In the genomic region with DNA sequence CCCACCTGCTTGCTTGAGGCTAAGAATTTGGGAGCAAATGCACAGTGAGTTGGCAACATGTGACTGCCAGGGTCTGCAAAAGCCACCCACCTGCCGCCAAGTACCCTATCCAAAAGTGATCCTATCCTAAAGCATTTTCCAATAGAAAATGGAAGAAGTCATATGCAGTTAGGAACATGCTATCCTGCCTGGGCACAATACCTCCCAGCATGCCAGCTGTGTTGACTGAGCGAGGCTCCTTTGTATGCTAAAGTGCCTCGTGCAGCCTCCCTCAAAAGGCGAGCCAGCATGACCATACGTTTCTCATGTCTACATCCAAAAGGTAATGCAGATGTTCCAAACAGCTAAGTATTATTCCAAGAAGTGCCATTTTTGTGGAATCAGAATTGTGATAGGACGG, we compare ENCODE assay signal across 10 cellular contexts. TPM values are rescaled to one million over a fixed set of nuclear protein-coding genes. Genes with fewer than 3 reads are reported as not detected.
DNase-seq lines count a peak whose midpoint lies in the region; TF ChIP-seq lines count a peak whose summit lies in the region.
"Had no signal": no experiment of that assay in that cellular context is flagged by ENCODE, and none has a peak within 500 bp of the region (broad histone marks: within the 10 kb centered on the region; RNA-seq: fewer than 3 reads in every experiment).

No MANE protein-coding gene starts in this region.

- H3K27me3 Mint-ChIP-seq in endothelial cell (ENCODE audit: unreplicated experiment): peaks cover 2% of the 10 kb centered on the region

- H3K36me3 ChIP-seq in rectal smooth muscle tissue (ENCODE audit: control insufficient read depth, insufficient read depth, low read length): no peaks in the 10 kb centered on the region

- no peaks in the 10 kb centered on the region for H3K36me3 Mint-ChIP-seq in endothelial cell (ENCODE audit: low read depth, unreplicated experiment)

- peak overlapping the region; percentile 39 for H3K27ac Mint-ChIP-seq in endothelial cell (ENCODE audit: unreplicated experiment)

- H3K27ac ChIP-seq in rectal smooth muscle tissue (ENCODE audit: low read depth, low read length): peak overlapping the region; percentile 77

- TF ChIP-seq CTCF in endothelial cell (IDR thresholded peaks at IDR 0.05; ENCODE audit: unreplicated experiment): no peak

- peaks cover 17% of the 10 kb centered on the region for H3K4me1 Mint-ChIP-seq in endothelial cell (ENCODE audit: unreplicated experiment)

- no peaks in the 10 kb centered on the region for H3K9me3 Mint-ChIP-seq in endothelial cell (ENCODE audit: unreplicated experiment)

- peak overlapping the region; percentile 40 for H3K4me3 ChIP-seq in rectal smooth muscle tissue (ENCODE audit: low read length)

- H3K4me3 Mint-ChIP-seq in endothelial cell (ENCODE audit: unreplicated experiment): peak overlapping the region; percentile 16

- no peak overlapping the region for H3K9ac ChIP-seq in rectal smooth muscle tissue (ENCODE audit: low read length)

- H3K4me1 ChIP-seq in rectal smooth muscle tissue (ENCODE audit: control insufficient read depth, insufficient read depth, low read length): peaks cover 27% of the 10 kb centered on the region

- DNase-seq in DMS79 treated with DMSO at 0.1 percent for 48 hours (lab: John Stamatoyannopoulos, UW) (peak; percentile 68), NCI-H2196 (lab: John Stamatoyannopoulos, UW; ENCODE audit: unreplicated experiment) (peak; percentile 72), endothelial cell (ENCODE audit: low spot score) (no peak), NCI-H446 treated with DMSO at 0.1 percent for 48 hours (lab: John Stamatoyannopoulos, UW) (no peak), SKM-1 treated with dmso at 0.1 percent for 144 hours (lab: John Stamatoyannopoulos, UW; ENCODE audit: unreplicated experiment) (no peak), globus pallidus (ENCODE audit: low spot score) (no peak)
- DNase-seq in activated naive CD4-positive, alpha-beta T cell treated with Interleukin-2 at 50 U/mL for 16 hours: no peak
- DNase-seq: activated gamma-delta T cell; stimulated activated CD4-positive, alpha-beta T cell treated with anti-CD3 and anti-CD28 coated beads, Interleukin-1b, Interleukin-23, amount 100 ng/mL, for 48 hours had no signal

- no peaks in the 10 kb centered on the region for H3K27me3 ChIP-seq in rectal smooth muscle tissue (ENCODE audit: control insufficient read depth, insufficient read depth, low read length)

RNA-seq across cellular contexts. Expression of a gene that starts 52.7 kb away (rescaled TPM):
- 70.0 TPM for total RNA-seq in endothelial cell (ENCODE audit: unreplicated experiment)

Comparison
In these comparisons a context has a peak if more than half of its experiments do, and no peak if none do; other contexts are left out.
1. DNase-seq: peak in DMS79 treated with DMSO at 0.1 percent for 48 hours (single experiment) and NCI-H2196 (single experiment); none in endothelial cell (single experiment), NCI-H446 treated with DMSO at 0.1 percent for 48 hours (single experiment), SKM-1 treated with dmso at 0.1 percent for 144 hours (single experiment), globus pallidus (single experiment) and activated naive CD4-positive, alpha-beta T cell treated with Interleukin-2 at 50 U/mL for 16 hours (single experiment).